ENCODE assay signal across 17 cellular contexts in the genomic region with DNA sequence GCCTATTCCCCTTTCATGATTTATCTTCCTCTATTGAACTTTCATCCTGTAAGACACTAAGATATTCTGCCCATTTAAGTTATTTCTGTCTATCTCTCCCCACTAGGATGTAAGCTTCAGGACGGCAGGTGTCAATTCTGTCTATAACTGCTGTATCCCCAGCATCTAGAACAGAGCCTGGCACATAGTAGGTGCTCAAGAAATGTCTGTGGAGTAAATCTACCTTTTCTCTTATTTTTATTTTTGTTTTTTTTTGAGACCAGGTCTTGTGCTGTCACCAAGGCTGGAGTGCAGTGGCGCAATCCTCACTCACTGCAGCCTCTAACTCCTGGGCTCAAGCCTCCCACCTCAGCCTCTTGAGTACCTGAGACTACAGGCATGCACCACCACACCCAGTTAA. TPM values are rescaled to one million over a fixed set of nuclear protein-coding genes. Genes with fewer than 3 reads are reported as not detected.
DNase-seq lines count a peak whose midpoint lies in the region; ATAC-seq and TF ChIP-seq lines count a peak whose summit lies in the region.
"Had no signal": no experiment of that assay in that cellular context is flagged by ENCODE, and none has a peak within 500 bp of the region (broad histone marks: within the 10 kb centered on the region; RNA-seq: fewer than 3 reads in every experiment).

No MANE protein-coding gene starts in this region.

- TF ChIP-seq EP300 in tibial nerve (IDR thresholded peaks at IDR 0.05), result no peak

- no peaks in the 10 kb centered on the region for H3K9me3 Mint-ChIP-seq in activated CD4-positive, alpha-beta memory T cell treated with anti-CD3 and anti-CD28 coated beads, Interleukin-2, amount 10 ng/mL, durations not matched to agents 7 days and 5 days
- no peaks in the 10 kb centered on the region for H3K9me3 Mint-ChIP-seq in activated CD4-positive, alpha-beta memory T cell treated with anti-CD3 and anti-CD28 coated beads for 36 hours
- H3K9me3 Mint-ChIP-seq in activated naive CD8-positive, alpha-beta T cell treated with anti-CD3 and anti-CD28 coated beads for 36 hours, result no peaks in the 10 kb centered on the region
- H3K9me3 Mint-ChIP-seq in natural killer cell treated with Interleukin-12 subunit alpha and Interleukin-12 subunit beta and Interleukin-15 and Interleukin-18, amount 100 ng/mL, for 72 hours, result no peaks in the 10 kb centered on the region

- no peak overlapping the region for H3K4me3 Mint-ChIP-seq in activated CD4-positive, alpha-beta memory T cell treated with anti-CD3 and anti-CD28 coated beads, Interleukin-2, amount 10 ng/mL, durations not matched to agents 7 days and 5 days
- no peak overlapping the region for H3K4me3 Mint-ChIP-seq in activated CD4-positive, alpha-beta memory T cell treated with anti-CD3 and anti-CD28 coated beads for 36 hours
- no peak overlapping the region for H3K4me3 Mint-ChIP-seq in activated naive CD8-positive, alpha-beta T cell treated with anti-CD3 and anti-CD28 coated beads for 36 hours
- H3K4me3 Mint-ChIP-seq in natural killer cell treated with Interleukin-12 subunit alpha and Interleukin-12 subunit beta and Interleukin-15 and Interleukin-18, amount 100 ng/mL, for 72 hours, result no peak overlapping the region

- CTCF ChIA-PET in activated CD4-positive, alpha-beta memory T cell treated with anti-CD3 and anti-CD28 coated beads, Interleukin-2, amount 10 ng/mL, durations not matched to agents 7 days and 5 days (lab: Charles Lee), result interaction anchor here (1.3 to 21.0 kb wide), 5 partner anchors 16 to 94 kb away, joined by 4 to 883 read pairs (median 27); partner anchors contain the start of gene SH3BGRL3
- CTCF ChIA-PET in activated CD4-positive, alpha-beta memory T cell treated with anti-CD3 and anti-CD28 coated beads for 36 hours (lab: Charles Lee), result interaction anchor here (1.0 to 23.7 kb wide), 5 partner anchors 36 to 94 kb away, joined by 3 to 886 read pairs (median 12); partner anchors contain the start of genes CEP85 and SH3BGRL3
- CTCF ChIA-PET in HEK293 (lab: Yijun Ruan, JAX), result interaction anchor here (0.6 to 11.1 kb wide), 7 partner anchors 11 to 133 kb away, joined by 3 to 203 read pairs (median 8); partner anchors contain the start of genes CATSPER4 and SH3BGRL3

- no peak for TF ChIP-seq CTCF in HEK293 (tag by site-specific recombination; IDR thresholded peaks at IDR 0.05)
- TF ChIP-seq CTCF in tibial nerve (IDR thresholded peaks at IDR 0.05), result no peak

- H3K4me1 Mint-ChIP-seq in activated CD4-positive, alpha-beta memory T cell treated with anti-CD3 and anti-CD28 coated beads, Interleukin-2, amount 10 ng/mL, durations not matched to agents 7 days and 5 days, result peaks cover 38% of the 10 kb centered on the region
- peaks cover 20% of the 10 kb centered on the region for H3K4me1 Mint-ChIP-seq in activated CD4-positive, alpha-beta memory T cell treated with anti-CD3 and anti-CD28 coated beads for 36 hours (ENCODE audit: low read depth)
- peaks cover 26% of the 10 kb centered on the region for H3K4me1 Mint-ChIP-seq in activated naive CD8-positive, alpha-beta T cell treated with anti-CD3 and anti-CD28 coated beads for 36 hours
- H3K4me1 Mint-ChIP-seq in natural killer cell treated with Interleukin-12 subunit alpha and Interleukin-12 subunit beta and Interleukin-15 and Interleukin-18, amount 100 ng/mL, for 72 hours (ENCODE audit: low read depth in 2 of 2), result peaks cover 21 to 26% of the 10 kb centered on the region in 2 donors

- H3K27me3 ChIP-seq in tibial nerve, result peaks cover 0 to 5% of the 10 kb centered on the region in 2 donors

- H3K36me3 ChIP-seq in HEK293 (ENCODE audit: control insufficient read depth in 2 of 2, insufficient read depth in 1 of 2, low read length in 2 of 2), result peaks cover 0 to 34% of the 10 kb centered on the region in 2 experiments; a peak in 2 of 3 replicates
- no peaks in the 10 kb centered on the region for H3K36me3 ChIP-seq in tibial nerve

- intact Hi-C loops in activated CD4-positive, alpha-beta memory T cell treated with anti-CD3 and anti-CD28 coated beads for 36 hours (cut with micrococcal nuclease), result loop anchor here (5.0 kb wide), 2 partner anchors 156 to 216 kb away; partner anchors contain the start of genes C1orf232 and ZNF593

- peak overlapping the region; percentile 14 for H3K27ac Mint-ChIP-seq in activated CD4-positive, alpha-beta memory T cell treated with anti-CD3 and anti-CD28 coated beads, Interleukin-2, amount 10 ng/mL, durations not matched to agents 7 days and 5 days
- H3K27ac Mint-ChIP-seq in activated CD4-positive, alpha-beta memory T cell treated with anti-CD3 and anti-CD28 coated beads for 36 hours, result no peak overlapping the region
- peak overlapping the region; percentile 30 for H3K27ac Mint-ChIP-seq in activated naive CD8-positive, alpha-beta T cell treated with anti-CD3 and anti-CD28 coated beads for 36 hours
- H3K27ac Mint-ChIP-seq in natural killer cell treated with Interleukin-12 subunit alpha and Interleukin-12 subunit beta and Interleukin-15 and Interleukin-18, amount 100 ng/mL, for 72 hours, result peak overlapping the region; percentile 21 to 49

- no peak for DNase-seq in activated CD4-positive, alpha-beta memory T cell treated with anti-CD3 and anti-CD28 coated beads, Interleukin-2, amount 10 ng/mL, durations not matched to agents 7 days and 5 days
- no peak for DNase-seq in activated CD4-positive, alpha-beta memory T cell treated with anti-CD3 and anti-CD28 coated beads for 36 hours
- DNase-seq in activated naive CD8-positive, alpha-beta T cell treated with anti-CD3 and anti-CD28 coated beads for 36 hours, result no peak
- DNase-seq in natural killer cell treated with Interleukin-12 subunit alpha and Interleukin-12 subunit beta and Interleukin-15 and Interleukin-18, amount 100 ng/mL, for 72 hours (ENCODE audit: low spot score), result no peak
- no peak for DNase-seq in tibial nerve (ENCODE audit: low spot score in 2 of 2)
- DNase-seq in middle frontal gyrus (ENCODE audit: extremely low spot score, low spot score), result no peak
- DNase-seq in ecto neural progenitor cell (ENCODE audit: low spot score), result no peak
- DNase-seq: DMS79, HCEC 1CT, NCI-H1436, NCI-H2081, NCI-H510A treated with DMSO at 0.1 percent for 48 hours had no signal

- 93 to 98% methylated on average over 2 of the region's 2 CpGs for WGBS in tibial nerve, 2 donors

- POLR2A ChIA-PET in activated CD4-positive, alpha-beta memory T cell treated with anti-CD3 and anti-CD28 coated beads, Interleukin-2, amount 10 ng/mL, durations not matched to agents 7 days and 5 days (lab: Charles Lee), result interaction anchor here (28.5 kb wide), 1 partner anchor 40 kb away, joined by 1302 read pairs; the partner anchor contains the start of gene SH3BGRL3
- POLR2A ChIA-PET in activated CD4-positive, alpha-beta memory T cell treated with anti-CD3 and anti-CD28 coated beads for 36 hours (lab: Charles Lee), result interaction anchor here (0.7 to 6.0 kb wide), 3 partner anchors 36 to 618 kb away, joined by 4 to 40 read pairs (median 5); no protein-coding TSS in a partner anchor
- POLR2A ChIA-PET in HEK293 (lab: Yijun Ruan, JAX), result interaction anchor here (3.0 kb wide), 1 partner anchor 38 kb away, joined by 10 read pairs; no protein-coding TSS in a partner anchor

- no peak for ATAC-seq in natural killer cell treated with Interleukin-12 subunit alpha and Interleukin-12 subunit beta and Interleukin-15 and Interleukin-18, amount 100 ng/mL, for 72 hours
- ATAC-seq: GM12878 had no signal

- H3K4me3 ChIP-seq in HEK293 (ENCODE audit: low read depth, low read length) (no peak overlapping the region), tibial nerve (no peak overlapping the region)
- H3K4me3 ChIP-seq: GM12878 had no signal

- H3K9me3 ChIP-seq in HEK293 (ENCODE audit: control insufficient read depth, insufficient read depth, low read depth, low read length) (no peaks in the 10 kb centered on the region), tibial nerve (no peaks in the 10 kb centered on the region)

- no peak for TF ChIP-seq POLR2A in tibial nerve (IDR thresholded peaks at IDR 0.05)

- H3K36me3 Mint-ChIP-seq in activated CD4-positive, alpha-beta memory T cell treated with anti-CD3 and anti-CD28 coated beads, Interleukin-2, amount 10 ng/mL, durations not matched to agents 7 days and 5 days (ENCODE audit: low read depth), result peaks cover 62% of the 10 kb centered on the region
- H3K36me3 Mint-ChIP-seq in activated CD4-positive, alpha-beta memory T cell treated with anti-CD3 and anti-CD28 coated beads for 36 hours, result peaks cover 23% of the 10 kb centered on the region
- H3K36me3 Mint-ChIP-seq in activated naive CD8-positive, alpha-beta T cell treated with anti-CD3 and anti-CD28 coated beads for 36 hours, result peaks cover 33% of the 10 kb centered on the region
- no peaks in the 10 kb centered on the region for H3K36me3 Mint-ChIP-seq in natural killer cell treated with Interleukin-12 subunit alpha and Interleukin-12 subunit beta and Interleukin-15 and Interleukin-18, amount 100 ng/mL, for 72 hours

- H3K27ac ChIP-seq in HEK293 (ENCODE audit: extremely low read depth, low read depth, low read length), result no peak overlapping the region
- no peak overlapping the region for H3K27ac ChIP-seq in tibial nerve
- H3K27ac ChIP-seq: C4-2B had no signal

- no peaks in the 10 kb centered on the region for H3K27me3 Mint-ChIP-seq in activated CD4-positive, alpha-beta memory T cell treated with anti-CD3 and anti-CD28 coated beads, Interleukin-2, amount 10 ng/mL, durations not matched to agents 7 days and 5 days
- no peaks in the 10 kb centered on the region for H3K27me3 Mint-ChIP-seq in activated CD4-positive, alpha-beta memory T cell treated with anti-CD3 and anti-CD28 coated beads for 36 hours
- H3K27me3 Mint-ChIP-seq in activated naive CD8-positive, alpha-beta T cell treated with anti-CD3 and anti-CD28 coated beads for 36 hours, result no peaks in the 10 kb centered on the region
- H3K27me3 Mint-ChIP-seq in natural killer cell treated with Interleukin-12 subunit alpha and Interleukin-12 subunit beta and Interleukin-15 and Interleukin-18, amount 100 ng/mL, for 72 hours, result no peaks in the 10 kb centered on the region

- H3K4me1 ChIP-seq in HEK293 (ENCODE audit: control insufficient read depth, insufficient read depth, low read length) (no peaks in the 10 kb centered on the region), tibial nerve (peaks cover 0 to 10% (median 2%) of the 10 kb centered on the region in 4 donors)

RNA-seq across cellular contexts. Expression of gene CD52, which starts 5.6 kb away (rescaled TPM):
- total RNA-seq in activated CD4-positive, alpha-beta memory T cell treated with anti-CD3 and anti-CD28 coated beads, Interleukin-2, amount 10 ng/mL, durations not matched to agents 7 days and 5 days, result 1,000 to 10,000 TPM; 1,572 to 1,591 TPM
- total RNA-seq in activated CD4-positive, alpha-beta memory T cell treated with anti-CD3 and anti-CD28 coated beads for 36 hours, result 100 to 1,000 TPM; 261 to 291 TPM
- total RNA-seq in activated naive CD8-positive, alpha-beta T cell treated with anti-CD3 and anti-CD28 coated beads for 36 hours, result 100 to 1,000 TPM; 263 to 278 TPM
- total RNA-seq in natural killer cell treated with Interleukin-12 subunit alpha and Interleukin-12 subunit beta and Interleukin-15 and Interleukin-18, amount 100 ng/mL, for 72 hours, result 10 to 100 TPM in 1 of 2 donors, 1 to 10 TPM in 1; 8.1 to 17.2 TPM
- total RNA-seq in tibial nerve, result 1 to 10 TPM in 1 of 4 donors, not detected in 3; 4.8 TPM
- total RNA-seq: HT1080 had no signal

RNA-seq across cellular contexts. Expression of gene UBXN11, which starts 16.9 kb away (rescaled TPM):
- 10 to 100 TPM; 46.9 to 49.9 TPM for total RNA-seq in activated CD4-positive, alpha-beta memory T cell treated with anti-CD3 and anti-CD28 coated beads, Interleukin-2, amount 10 ng/mL, durations not matched to agents 7 days and 5 days
- 10 to 100 TPM; 24.5 to 26.1 TPM for total RNA-seq in activated CD4-positive, alpha-beta memory T cell treated with anti-CD3 and anti-CD28 coated beads for 36 hours
- total RNA-seq in activated naive CD8-positive, alpha-beta T cell treated with anti-CD3 and anti-CD28 coated beads for 36 hours, result 10 to 100 TPM; 30.5 to 31.7 TPM
- 10 to 100 TPM in 1 of 2 donors, 1 to 10 TPM in 1; 9.9 to 24.8 TPM for total RNA-seq in natural killer cell treated with Interleukin-12 subunit alpha and Interleukin-12 subunit beta and Interleukin-15 and Interleukin-18, amount 100 ng/mL, for 72 hours
- 10 to 100 TPM; 13.8 to 48.3 (median 19.7) TPM for total RNA-seq in tibial nerve

RNA-seq across cellular contexts. Expression of gene CRYBG2, which starts 30.5 kb away (rescaled TPM):
- total RNA-seq in activated CD4-positive, alpha-beta memory T cell treated with anti-CD3 and anti-CD28 coated beads, Interleukin-2, amount 10 ng/mL, durations not matched to agents 7 days and 5 days, result 1 to 10 TPM; 1.9 to 4.3 TPM
- total RNA-seq in activated CD4-positive, alpha-beta memory T cell treated with anti-CD3 and anti-CD28 coated beads for 36 hours, result 1 to 10 TPM; 1.3 to 1.6 TPM
- 1 to 10 TPM; 4.9 to 5.1 TPM for total RNA-seq in activated naive CD8-positive, alpha-beta T cell treated with anti-CD3 and anti-CD28 coated beads for 36 hours
- under 1 TPM in 1 of 2 donors, not detected in 1; 0.95 TPM for total RNA-seq in natural killer cell treated with Interleukin-12 subunit alpha and Interleukin-12 subunit beta and Interleukin-15 and Interleukin-18, amount 100 ng/mL, for 72 hours
- under 1 TPM in 1 of 4 donors, not detected in 3; under 0.01 TPM for total RNA-seq in tibial nerve

RNA-seq across cellular contexts. Expression of gene SH3BGRL3, which starts 43.5 kb away (rescaled TPM):
- total RNA-seq in activated CD4-positive, alpha-beta memory T cell treated with anti-CD3 and anti-CD28 coated beads, Interleukin-2, amount 10 ng/mL, durations not matched to agents 7 days and 5 days, result 100 to 1,000 TPM; 662 to 665 TPM
- 100 to 1,000 TPM; 305 to 320 TPM for total RNA-seq in activated CD4-positive, alpha-beta memory T cell treated with anti-CD3 and anti-CD28 coated beads for 36 hours
- total RNA-seq in activated naive CD8-positive, alpha-beta T cell treated with anti-CD3 and anti-CD28 coated beads for 36 hours, result 100 to 1,000 TPM; 292 to 295 TPM
- total RNA-seq in natural killer cell treated with Interleukin-12 subunit alpha and Interleukin-12 subunit beta and Interleukin-15 and Interleukin-18, amount 100 ng/mL, for 72 hours, result 100 to 1,000 TPM; 203 to 249 TPM
- total RNA-seq in tibial nerve, result 10 to 100 TPM; 49.6 to 97.2 (median 56.0) TPM

RNA-seq across cellular contexts. Expression of gene ZNF683, which starts 49.2 kb away (rescaled TPM):
- total RNA-seq in activated CD4-positive, alpha-beta memory T cell treated with anti-CD3 and anti-CD28 coated beads, Interleukin-2, amount 10 ng/mL, durations not matched to agents 7 days and 5 days, result under 1 TPM in 1 of 2 experiments, not detected in 1; 0.18 TPM
- total RNA-seq in activated CD4-positive, alpha-beta memory T cell treated with anti-CD3 and anti-CD28 coated beads for 36 hours, result not detected
- under 1 TPM; 0.27 to 0.32 TPM for total RNA-seq in activated naive CD8-positive, alpha-beta T cell treated with anti-CD3 and anti-CD28 coated beads for 36 hours
- total RNA-seq in natural killer cell treated with Interleukin-12 subunit alpha and Interleukin-12 subunit beta and Interleukin-15 and Interleukin-18, amount 100 ng/mL, for 72 hours, result not detected
- total RNA-seq in tibial nerve, result not detected
- total RNA-seq: G401, GM12878, HT1080 had no signal

Comparison
In these comparisons a context has a peak if more than half of its experiments do, and no peak if none do; other contexts are left out.
1. RNA of gene CD52, which starts 5.6 kb away (total RNA-seq): 1,572 to 1,591 TPM in activated CD4-positive, alpha-beta memory T cell treated with anti-CD3 and anti-CD28 coated beads, Interleukin-2, amount 10 ng/mL, durations not matched to agents 7 days and 5 days, 261 to 291 TPM in activated CD4-positive, alpha-beta memory T cell treated with anti-CD3 and anti-CD28 coated beads for 36 hours and 263 to 278 TPM in activated naive CD8-positive, alpha-beta T cell treated with anti-CD3 and anti-CD28 coated beads for 36 hours; 8.1 to 17.2 TPM in natural killer cell treated with Interleukin-12 subunit alpha and Interleukin-12 subunit beta and Interleukin-15 and Interleukin-18, amount 100 ng/mL, for 72 hours and 4.8 TPM in tibial nerve; every median in the first group is over 10 times any median in the second.